Comparison of ENCODE assay signal across 1 cellular context in the genomic region with DNA sequence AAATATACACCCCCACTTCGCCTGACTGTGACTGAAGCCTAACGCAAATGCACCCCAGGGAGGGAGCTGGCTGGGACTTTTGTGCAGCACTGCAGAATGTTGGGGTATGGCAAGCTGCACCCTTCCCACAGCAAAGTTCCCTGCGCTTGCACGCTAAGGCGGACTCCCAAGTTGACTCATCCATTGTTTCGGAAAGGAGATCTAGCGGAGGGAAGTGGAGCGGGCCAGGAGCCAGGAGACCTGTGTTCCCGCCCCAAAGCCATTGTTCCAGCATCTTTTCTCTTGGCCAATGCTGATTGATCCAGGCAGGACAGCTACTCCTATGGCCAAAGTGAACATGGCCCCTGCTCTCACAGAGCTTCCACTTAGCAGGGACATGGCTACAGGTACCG.
A peak's percentile ranks its signal among the peaks of the same experiment; 100 is the strongest.
TF ChIP-seq lines count a peak whose summit lies in the region.

No MANE protein-coding gene starts in this region.

TF ChIP-seq in HepG2, 621 proteins besides CTCF, POLR2A, EP300 and RAD21 (continued from another document):
- TF ChIP-seq, protein P1, sequence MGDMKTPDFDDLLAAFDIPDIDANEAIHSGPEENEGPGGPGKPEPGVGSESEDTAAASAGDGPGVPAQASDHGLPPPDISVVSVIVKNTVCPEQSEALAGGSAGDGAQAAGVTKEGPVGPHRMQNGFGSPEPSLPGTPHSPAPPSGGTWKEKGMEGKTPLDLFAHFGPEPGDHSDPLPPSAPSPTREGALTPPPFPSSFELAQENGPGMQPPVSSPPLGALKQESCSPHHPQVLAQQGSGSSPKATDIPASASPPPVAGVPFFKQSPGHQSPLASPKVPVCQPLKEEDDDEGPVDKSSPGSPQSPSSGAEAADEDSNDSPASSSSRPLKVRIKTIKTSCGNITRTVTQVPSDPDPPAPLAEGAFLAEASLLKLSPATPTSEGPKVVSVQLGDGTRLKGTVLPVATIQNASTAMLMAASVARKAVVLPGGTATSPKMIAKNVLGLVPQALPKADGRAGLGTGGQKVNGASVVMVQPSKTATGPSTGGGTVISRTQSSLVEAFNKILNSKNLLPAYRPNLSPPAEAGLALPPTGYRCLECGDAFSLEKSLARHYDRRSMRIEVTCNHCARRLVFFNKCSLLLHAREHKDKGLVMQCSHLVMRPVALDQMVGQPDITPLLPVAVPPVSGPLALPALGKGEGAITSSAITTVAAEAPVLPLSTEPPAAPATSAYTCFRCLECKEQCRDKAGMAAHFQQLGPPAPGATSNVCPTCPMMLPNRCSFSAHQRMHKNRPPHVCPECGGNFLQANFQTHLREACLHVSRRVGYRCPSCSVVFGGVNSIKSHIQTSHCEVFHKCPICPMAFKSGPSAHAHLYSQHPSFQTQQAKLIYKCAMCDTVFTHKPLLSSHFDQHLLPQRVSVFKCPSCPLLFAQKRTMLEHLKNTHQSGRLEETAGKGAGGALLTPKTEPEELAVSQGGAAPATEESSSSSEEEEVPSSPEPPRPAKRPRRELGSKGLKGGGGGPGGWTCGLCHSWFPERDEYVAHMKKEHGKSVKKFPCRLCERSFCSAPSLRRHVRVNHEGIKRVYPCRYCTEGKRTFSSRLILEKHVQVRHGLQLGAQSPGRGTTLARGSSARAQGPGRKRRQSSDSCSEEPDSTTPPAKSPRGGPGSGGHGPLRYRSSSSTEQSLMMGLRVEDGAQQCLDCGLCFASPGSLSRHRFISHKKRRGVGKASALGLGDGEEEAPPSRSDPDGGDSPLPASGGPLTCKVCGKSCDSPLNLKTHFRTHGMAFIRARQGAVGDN (CRISPR knock-in tag; IDR thresholded peaks at IDR 0.05), result peak; percentile 42
- TF ChIP-seq ZNF274 (CRISPR knock-in tag; IDR thresholded peaks at IDR 0.05), result peak; percentile 68; the same call in 1 of the 2 replicates
- TF ChIP-seq, protein P2, sequence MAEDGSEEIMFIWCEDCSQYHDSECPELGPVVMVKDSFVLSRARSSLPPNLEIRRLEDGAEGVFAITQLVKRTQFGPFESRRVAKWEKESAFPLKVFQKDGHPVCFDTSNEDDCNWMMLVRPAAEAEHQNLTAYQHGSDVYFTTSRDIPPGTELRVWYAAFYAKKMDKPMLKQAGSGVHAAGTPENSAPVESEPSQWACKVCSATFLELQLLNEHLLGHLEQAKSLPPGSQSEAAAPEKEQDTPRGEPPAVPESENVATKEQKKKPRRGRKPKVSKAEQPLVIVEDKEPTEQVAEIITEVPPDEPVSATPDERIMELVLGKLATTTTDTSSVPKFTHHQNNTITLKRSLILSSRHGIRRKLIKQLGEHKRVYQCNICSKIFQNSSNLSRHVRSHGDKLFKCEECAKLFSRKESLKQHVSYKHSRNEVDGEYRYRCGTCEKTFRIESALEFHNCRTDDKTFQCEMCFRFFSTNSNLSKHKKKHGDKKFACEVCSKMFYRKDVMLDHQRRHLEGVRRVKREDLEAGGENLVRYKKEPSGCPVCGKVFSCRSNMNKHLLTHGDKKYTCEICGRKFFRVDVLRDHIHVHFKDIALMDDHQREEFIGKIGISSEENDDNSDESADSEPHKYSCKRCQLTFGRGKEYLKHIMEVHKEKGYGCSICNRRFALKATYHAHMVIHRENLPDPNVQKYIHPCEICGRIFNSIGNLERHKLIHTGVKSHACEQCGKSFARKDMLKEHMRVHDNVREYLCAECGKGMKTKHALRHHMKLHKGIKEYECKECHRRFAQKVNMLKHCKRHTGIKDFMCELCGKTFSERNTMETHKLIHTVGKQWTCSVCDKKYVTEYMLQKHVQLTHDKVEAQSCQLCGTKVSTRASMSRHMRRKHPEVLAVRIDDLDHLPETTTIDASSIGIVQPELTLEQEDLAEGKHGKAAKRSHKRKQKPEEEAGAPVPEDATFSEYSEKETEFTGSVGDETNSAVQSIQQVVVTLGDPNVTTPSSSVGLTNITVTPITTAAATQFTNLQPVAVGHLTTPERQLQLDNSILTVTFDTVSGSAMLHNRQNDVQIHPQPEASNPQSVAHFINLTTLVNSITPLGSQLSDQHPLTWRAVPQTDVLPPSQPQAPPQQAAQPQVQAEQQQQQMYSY (CRISPR knock-in tag; IDR thresholded peaks at IDR 0.05), result no peak
- TF ChIP-seq MIXL1 (CRISPR knock-in tag; IDR thresholded peaks at IDR 0.05), result no peak
- no peak for TF ChIP-seq EZH2 (conservative IDR thresholded peaks at IDR 0.05; ENCODE audit: low read depth, low read length)
- TF ChIP-seq ZNF441 (CRISPR knock-in tag; IDR thresholded peaks at IDR 0.05; ENCODE audit: borderline replicate concordance), result no peak
- TF ChIP-seq ERF (CRISPR knock-in tag; IDR thresholded peaks at IDR 0.05), result no peak
- TF ChIP-seq SIX1 (CRISPR knock-in tag; IDR thresholded peaks at IDR 0.05; ENCODE audit: borderline replicate concordance), result no peak
- TF ChIP-seq, protein P3, sequence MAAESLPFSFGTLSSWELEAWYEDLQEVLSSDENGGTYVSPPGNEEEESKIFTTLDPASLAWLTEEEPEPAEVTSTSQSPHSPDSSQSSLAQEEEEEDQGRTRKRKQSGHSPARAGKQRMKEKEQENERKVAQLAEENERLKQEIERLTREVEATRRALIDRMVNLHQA (CRISPR knock-in tag; IDR thresholded peaks at IDR 0.05), result no peak
- TF ChIP-seq, protein P4, sequence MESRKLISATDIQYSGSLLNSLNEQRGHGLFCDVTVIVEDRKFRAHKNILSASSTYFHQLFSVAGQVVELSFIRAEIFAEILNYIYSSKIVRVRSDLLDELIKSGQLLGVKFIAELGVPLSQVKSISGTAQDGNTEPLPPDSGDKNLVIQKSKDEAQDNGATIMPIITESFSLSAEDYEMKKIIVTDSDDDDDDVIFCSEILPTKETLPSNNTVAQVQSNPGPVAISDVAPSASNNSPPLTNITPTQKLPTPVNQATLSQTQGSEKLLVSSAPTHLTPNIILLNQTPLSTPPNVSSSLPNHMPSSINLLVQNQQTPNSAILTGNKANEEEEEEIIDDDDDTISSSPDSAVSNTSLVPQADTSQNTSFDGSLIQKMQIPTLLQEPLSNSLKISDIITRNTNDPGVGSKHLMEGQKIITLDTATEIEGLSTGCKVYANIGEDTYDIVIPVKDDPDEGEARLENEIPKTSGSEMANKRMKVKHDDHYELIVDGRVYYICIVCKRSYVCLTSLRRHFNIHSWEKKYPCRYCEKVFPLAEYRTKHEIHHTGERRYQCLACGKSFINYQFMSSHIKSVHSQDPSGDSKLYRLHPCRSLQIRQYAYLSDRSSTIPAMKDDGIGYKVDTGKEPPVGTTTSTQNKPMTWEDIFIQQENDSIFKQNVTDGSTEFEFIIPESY (CRISPR knock-in tag; IDR thresholded peaks at IDR 0.05), result 0 out of 2 replicates have a peak, but pooled peaks have one; percentile 38
- no peak for TF ChIP-seq CEBPG (CRISPR knock-in tag; IDR thresholded peaks at IDR 0.05)
- no peak for TF ChIP-seq MEF2D (CRISPR knock-in tag; IDR thresholded peaks at IDR 0.05)
